ENCODE assay signal across 8 cellular contexts in the genomic region with DNA sequence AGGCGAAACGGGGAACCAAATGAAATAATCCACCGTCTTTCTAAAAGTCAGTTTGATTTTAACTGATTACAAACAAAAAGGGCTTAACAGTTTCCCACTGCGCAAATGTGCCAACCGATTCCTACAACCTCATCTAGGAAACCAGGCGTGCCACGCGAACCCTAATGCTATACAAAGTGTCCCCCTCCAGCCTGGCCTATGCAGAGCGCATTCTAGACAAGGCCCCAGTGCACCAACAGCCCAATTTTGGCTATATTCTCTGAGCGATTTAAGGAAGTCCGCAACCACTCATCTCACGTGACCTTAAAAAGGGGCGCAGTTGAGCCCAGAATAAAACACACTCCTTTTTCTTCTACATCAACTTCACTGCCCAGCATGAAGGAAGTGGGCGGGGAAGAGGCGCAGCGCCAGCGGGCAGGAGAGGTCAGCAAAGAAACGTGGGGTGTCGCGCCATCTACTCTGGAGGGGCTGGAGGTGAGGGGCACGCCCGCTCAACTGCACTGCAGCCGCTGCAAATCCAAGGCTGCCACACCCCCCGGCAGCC. TPM values are rescaled to one million over a fixed set of nuclear protein-coding genes. Genes with fewer than 3 reads are reported as not detected.
DNase-seq lines count a peak whose midpoint lies in the region; ATAC-seq, FAIRE-seq and TF ChIP-seq lines count a peak whose summit lies in the region.

No MANE protein-coding gene starts in this region.

- peaks cover 62% of the 10 kb centered on the region for H3K79me2 ChIP-seq in Loucy (ENCODE audit: insufficient read depth, low read length)

- ATAC-seq in activated T-cell treated with anti-CD3 and anti-CD28 coated beads, Interleukin-2, amount 50 U/mL, for 72 hours (replicated peaks in 1 of 2): peak; percentile 51 to 61
- ATAC-seq in omental fat pad (ENCODE audit: low FRiP score): peak; percentile 58

- peaks cover 64% of the 10 kb centered on the region for H3K4me1 Mint-ChIP-seq in activated T-cell treated with anti-CD3 and anti-CD28 coated beads, Interleukin-2, amount 50 U/mL, for 72 hours (ENCODE audit: low read depth)

- no peaks in the 10 kb centered on the region for H3K9me3 Mint-ChIP-seq in activated T-cell treated with anti-CD3 and anti-CD28 coated beads, Interleukin-2, amount 50 U/mL, for 72 hours

- H3K9me2 ChIP-seq in Loucy (replicated peaks; ENCODE audit: low read depth, low read length): no peaks in the 10 kb centered on the region

- no peaks in the 10 kb centered on the region for H3K9me3 ChIP-seq in HAP-1
- H3K9me3 ChIP-seq in Loucy (ENCODE audit: insufficient read depth, low read depth, low read length): no peaks in the 10 kb centered on the region

- H3K4me3 ChIP-seq in HAP-1 (peak overlapping the region; percentile 99), Loucy (ENCODE audit: low read length, poor library complexity, severe bottlenecking) (peak overlapping the region; percentile 95)

- H3K36me3 ChIP-seq in HAP-1 (replicated peaks): no peaks in the 10 kb centered on the region; the same call in 1 of the 2 replicates
- H3K36me3 ChIP-seq in Loucy (ENCODE audit: insufficient read depth, low read length): no peaks in the 10 kb centered on the region

- 0 out of 2 replicates have a peak, but pooled peaks have one; percentile 25 for TF ChIP-seq CTCF in Loucy (conservative IDR thresholded peaks at IDR 0.05; ENCODE audit: low read length)
- no peak for TF ChIP-seq CTCF in omental fat pad (IDR thresholded peaks at IDR 0.05)

- peak overlapping the region; percentile 77 for H2AFZ ChIP-seq in Loucy (ENCODE audit: low read length)

- FAIRE-seq in frontal cortex (lab: Jason Lieb, UNC): no peak

- H3F3A ChIP-seq in Loucy (ENCODE audit: low read depth): no peaks in the 10 kb centered on the region

- in situ Hi-C loops in HAP-1 (cut with MboI; ENCODE audit: low sequenced_read_pairs): no loop called here

- H3K4me1 ChIP-seq in HAP-1: peaks cover 10% of the 10 kb centered on the region
- peaks cover 53% of the 10 kb centered on the region for H3K4me1 ChIP-seq in Loucy (ENCODE audit: insufficient read depth, low read length, poor library complexity, severe bottlenecking)

- H3K4me2 ChIP-seq in Loucy (ENCODE audit: low read depth, low read length, poor library complexity, severe bottlenecking): peak overlapping the region; percentile 76

- no peaks in the 10 kb centered on the region for H3K27me3 Mint-ChIP-seq in activated T-cell treated with anti-CD3 and anti-CD28 coated beads, Interleukin-2, amount 50 U/mL, for 72 hours (ENCODE audit: low read depth)

- peak; percentile 16 for DNase-seq in activated CD4-positive, CD25-positive, alpha-beta regulatory T cell treated with anti-CD3 and anti-CD28 coated beads, Interleukin-2, amount 50 U/mL, for 16 hours (ENCODE audit: low read depth, low spot score)
- DNase-seq in activated CD4-positive, CD25-positive, alpha-beta regulatory T cell (lab: John Stamatoyannopoulos, UW): no peak
- peak in 1 of 2 experiments; percentile 19 for DNase-seq in HAP-1 (ENCODE audit: low spot score in 2 of 2)
- DNase-seq in activated T-cell treated with anti-CD3 and anti-CD28 coated beads, Interleukin-2, amount 50 U/mL, for 72 hours: peak in 1 of 2 donors; percentile 66
- peak; percentile 41 to 42 for DNase-seq in frontal cortex (ENCODE audit: low spot score in 2 of 2)
- no peak for DNase-seq in omental fat pad (ENCODE audit: low spot score)
- no peak for DNase-seq in GOT3 (lab: John Stamatoyannopoulos, UW)

- peak overlapping the region; percentile 97 to 98 for H3K4me3 Mint-ChIP-seq in activated T-cell treated with anti-CD3 and anti-CD28 coated beads, Interleukin-2, amount 50 U/mL, for 72 hours

- H3K27ac Mint-ChIP-seq in activated T-cell treated with anti-CD3 and anti-CD28 coated beads, Interleukin-2, amount 50 U/mL, for 72 hours: peak overlapping the region; percentile 94

- H3K27me3 ChIP-seq in HAP-1 (ENCODE audit: low read depth) (no peaks in the 10 kb centered on the region), Loucy (ENCODE audit: insufficient read depth, low read length, poor library complexity, severe bottlenecking) (no peaks in the 10 kb centered on the region)

- H3K36me3 Mint-ChIP-seq in activated T-cell treated with anti-CD3 and anti-CD28 coated beads, Interleukin-2, amount 50 U/mL, for 72 hours (ENCODE audit: insufficient read depth in 2 of 2): peaks cover 3 to 4% of the 10 kb centered on the region in 2 donors

- H4K20me1 ChIP-seq in Loucy (ENCODE audit: insufficient read depth, low read length, poor library complexity, severe bottlenecking): peaks cover 56% of the 10 kb centered on the region

- peak overlapping the region; percentile 91 for H3K9ac ChIP-seq in Loucy (ENCODE audit: low read depth, low read length, poor library complexity, severe bottlenecking)

RNA-seq across cellular contexts. Expression of a gene that starts 0.8 kb away (rescaled TPM):
- 10 to 100 TPM; 19.3 to 20.5 TPM for total RNA-seq in activated T-cell treated with anti-CD3 and anti-CD28 coated beads, Interleukin-2, amount 50 U/mL, for 72 hours
- total RNA-seq in frontal cortex (84.8 TPM), omental fat pad (10 to 100 TPM; 30.0 to 37.1 (median 33.6) TPM)

RNA-seq across cellular contexts. Expression of a gene that starts 51.7 kb away (rescaled TPM):
- total RNA-seq in activated T-cell treated with anti-CD3 and anti-CD28 coated beads, Interleukin-2, amount 50 U/mL, for 72 hours: not detected
- total RNA-seq in frontal cortex (0.82 TPM), omental fat pad (not detected)

Comparison
In these comparisons a context has a peak if more than half of its experiments do, and no peak if none do; other contexts are left out.
1. DNase-seq: peak in activated CD4-positive, CD25-positive, alpha-beta regulatory T cell treated with anti-CD3 and anti-CD28 coated beads, Interleukin-2, amount 50 U/mL, for 16 hours (single experiment) and frontal cortex (2 of 2); none in activated CD4-positive, CD25-positive, alpha-beta regulatory T cell (0 of 4), omental fat pad (single experiment) and GOT3 (single experiment).